ENCODE assay signal across 22 cellular contexts in genomic region chr3:127867412-127867811, GRCh38. TPM values are rescaled to one million over a fixed set of nuclear protein-coding genes. Genes with fewer than 3 reads are reported as not detected.
DNase-seq lines count a peak whose midpoint lies in the region; ATAC-seq, FAIRE-seq and TF ChIP-seq lines count a peak whose summit lies in the region.
"Had no signal": no experiment of that assay in that cellular context is flagged by ENCODE, and none has a peak within 500 bp of the region (broad histone marks: within the 10 kb centered on the region; RNA-seq: fewer than 3 reads in every experiment).

No MANE protein-coding gene starts in this region.

- peak overlapping the region; percentile 50 for H3K27ac Mint-ChIP-seq in activated T-helper 2 cell treated with anti-CD3 and anti-CD28 coated beads, Interferon-gamma antibody, Interleukin-2, Interleukin-4, amounts not matched to agents 10 μg/mL and 5 μg/mL and 100 μg/mL, durations not matched to agents 14 hours and 24 hours and 36 hours
- H3K27ac Mint-ChIP-seq in stimulated activated effector memory CD8-positive, alpha-beta T cell treated with anti-CD3 and anti-CD28 coated beads, Interleukin-12 subunit alpha, Interleukin-12 subunit beta, amount 100 ng/mL, for 72 hours, result no peak overlapping the region
- no peak overlapping the region for H3K27ac Mint-ChIP-seq in GM23338
- H3K27ac Mint-ChIP-seq: CD4-positive, alpha-beta memory T cell; H9 had no signal

- H3K36me3 ChIP-seq in Loucy (ENCODE audit: insufficient read depth, low read length) (no peaks in the 10 kb centered on the region), GM23338 (ENCODE audit: insufficient read depth) (no peaks in the 10 kb centered on the region)

- peaks cover 6% of the 10 kb centered on the region for H3K27me3 Mint-ChIP-seq in activated T-helper 2 cell treated with anti-CD3 and anti-CD28 coated beads, Interferon-gamma antibody, Interleukin-2, Interleukin-4, amounts not matched to agents 10 μg/mL and 5 μg/mL and 100 μg/mL, durations not matched to agents 14 hours and 24 hours and 36 hours (ENCODE audit: low read depth)
- no peaks in the 10 kb centered on the region for H3K27me3 Mint-ChIP-seq in GM23338 (ENCODE audit: insufficient read depth, low read depth, poor library complexity)

- H3F3A ChIP-seq in Loucy (ENCODE audit: low read depth) (no peaks in the 10 kb centered on the region), GM23338 (replicated peaks; ENCODE audit: low read depth) (no peaks in the 10 kb centered on the region)

- intact Hi-C loops in activated T-helper 2 cell treated with anti-CD3 and anti-CD28 coated beads, Interferon-gamma antibody, Interleukin-2, Interleukin-4, amounts not matched to agents 10 μg/mL and 5 μg/mL and 100 μg/mL, durations not matched to agents 14 hours and 24 hours and 36 hours (cut with micrococcal nuclease), result no loop called here

- H3K9me3 ChIP-seq in Loucy (ENCODE audit: insufficient read depth, low read depth, low read length), result no peaks in the 10 kb centered on the region

- no peaks in the 10 kb centered on the region for H3K9me3 Mint-ChIP-seq in activated T-helper 2 cell treated with anti-CD3 and anti-CD28 coated beads, Interferon-gamma antibody, Interleukin-2, Interleukin-4, amounts not matched to agents 10 μg/mL and 5 μg/mL and 100 μg/mL, durations not matched to agents 14 hours and 24 hours and 36 hours
- H3K9me3 Mint-ChIP-seq in stimulated activated effector memory CD8-positive, alpha-beta T cell treated with anti-CD3 and anti-CD28 coated beads, Interleukin-12 subunit alpha, Interleukin-12 subunit beta, amount 100 ng/mL, for 72 hours, result no peaks in the 10 kb centered on the region
- no peaks in the 10 kb centered on the region for H3K9me3 Mint-ChIP-seq in GM23338
- H3K9me3 Mint-ChIP-seq: CD4-positive, alpha-beta memory T cell; H9 had no signal

- DNase-seq in GM12891 (ENCODE audit: insufficient read length, low spot score), result no peak
- no peak for DNase-seq in activated T-helper 2 cell treated with anti-CD3 and anti-CD28 coated beads, Interferon-gamma antibody, Interleukin-2, Interleukin-4, amounts not matched to agents 10 μg/mL and 5 μg/mL and 100 μg/mL, durations not matched to agents 14 hours and 24 hours and 36 hours (ENCODE audit: low spot score)
- DNase-seq in stimulated activated effector memory CD8-positive, alpha-beta T cell treated with anti-CD3 and anti-CD28 coated beads, Interleukin-12 subunit alpha, Interleukin-12 subunit beta, amount 100 ng/mL, for 72 hours (ENCODE audit: low spot score in 2 of 2), result no peak
- no peak for DNase-seq in GM23338 (ENCODE audit: low spot score)
- DNase-seq in GM10266 (ENCODE audit: extremely low spot score), result no peak
- DNase-seq: C1 segment of cervical spinal cord; Calu3; CD4-positive, alpha-beta memory T cell; COR-L47; DMS53; DMS79 treated with DMSO at 0.1 percent for 48 hours; GF-D8; H9 had no signal

- no peak for TF ChIP-seq CTCF in Loucy (conservative IDR thresholded peaks at IDR 0.05; ENCODE audit: low read length)
- no peak for TF ChIP-seq CTCF in GM23338 (conservative IDR thresholded peaks at IDR 0.05; ENCODE audit: low read depth in 2 of 2)
- no peak for TF ChIP-seq CTCF in GM10266 (IDR thresholded peaks at IDR 0.05; ENCODE audit: control insufficient read depth, insufficient read depth, low read depth, missing control alignments)

- H3K79me2 ChIP-seq in Loucy (ENCODE audit: insufficient read depth, low read length) (no peaks in the 10 kb centered on the region), GM23338 (replicated peaks; ENCODE audit: insufficient read depth) (no peaks in the 10 kb centered on the region)

- TF ChIP-seq POLR2A in GM12891 (IDR thresholded peaks at IDR 0.05; ENCODE audit: low read depth, low read length), result no peak

- H3K4me2 ChIP-seq in Loucy (ENCODE audit: low read depth, low read length, poor library complexity, severe bottlenecking) (peak overlapping the region; percentile 26), GM23338 (no peak overlapping the region)

- H3K9me2 ChIP-seq in Loucy (replicated peaks; ENCODE audit: low read depth, low read length) (no peaks in the 10 kb centered on the region), GM23338 (ENCODE audit: insufficient read depth) (no peaks in the 10 kb centered on the region)

- no peaks in the 10 kb centered on the region for H3K36me3 Mint-ChIP-seq in activated T-helper 2 cell treated with anti-CD3 and anti-CD28 coated beads, Interferon-gamma antibody, Interleukin-2, Interleukin-4, amounts not matched to agents 10 μg/mL and 5 μg/mL and 100 μg/mL, durations not matched to agents 14 hours and 24 hours and 36 hours (ENCODE audit: low read depth)
- H3K36me3 Mint-ChIP-seq in stimulated activated effector memory CD8-positive, alpha-beta T cell treated with anti-CD3 and anti-CD28 coated beads, Interleukin-12 subunit alpha, Interleukin-12 subunit beta, amount 100 ng/mL, for 72 hours, result no peaks in the 10 kb centered on the region
- H3K36me3 Mint-ChIP-seq in GM23338 (ENCODE audit: low read depth), result no peaks in the 10 kb centered on the region
- H3K36me3 Mint-ChIP-seq: CD4-positive, alpha-beta memory T cell had no signal

- no peak overlapping the region for H3K4me3 Mint-ChIP-seq in activated T-helper 2 cell treated with anti-CD3 and anti-CD28 coated beads, Interferon-gamma antibody, Interleukin-2, Interleukin-4, amounts not matched to agents 10 μg/mL and 5 μg/mL and 100 μg/mL, durations not matched to agents 14 hours and 24 hours and 36 hours (ENCODE audit: low read depth)
- no peak overlapping the region for H3K4me3 Mint-ChIP-seq in stimulated activated effector memory CD8-positive, alpha-beta T cell treated with anti-CD3 and anti-CD28 coated beads, Interleukin-12 subunit alpha, Interleukin-12 subunit beta, amount 100 ng/mL, for 72 hours
- no peak overlapping the region for H3K4me3 Mint-ChIP-seq in GM23338
- H3K4me3 Mint-ChIP-seq: CD4-positive, alpha-beta memory T cell; H9 had no signal

- H3K4me1 ChIP-seq in Loucy (ENCODE audit: insufficient read depth, low read length, poor library complexity, severe bottlenecking) (peaks cover 12% of the 10 kb centered on the region), GM23338 (ENCODE audit: insufficient read depth) (no peaks in the 10 kb centered on the region; the same call in 1 of the 2 replicates)

- peak; percentile 71 for ATAC-seq in stimulated activated effector memory CD8-positive, alpha-beta T cell treated with anti-CD3 and anti-CD28 coated beads, Interleukin-12 subunit alpha, Interleukin-12 subunit beta, amount 100 ng/mL, for 72 hours
- no peak for ATAC-seq in GM23338
- ATAC-seq: HCT116 had no signal

- FAIRE-seq in GM12891 (lab: Jason Lieb, UNC), result peak; percentile 31

- H3K27ac ChIP-seq in GM23338 (ENCODE audit: low read depth), result no peak overlapping the region
- H3K27ac ChIP-seq: GM23248 had no signal

- H3K4me1 Mint-ChIP-seq in activated T-helper 2 cell treated with anti-CD3 and anti-CD28 coated beads, Interferon-gamma antibody, Interleukin-2, Interleukin-4, amounts not matched to agents 10 μg/mL and 5 μg/mL and 100 μg/mL, durations not matched to agents 14 hours and 24 hours and 36 hours (ENCODE audit: low read depth), result peaks cover 25% of the 10 kb centered on the region
- H3K4me1 Mint-ChIP-seq in stimulated activated effector memory CD8-positive, alpha-beta T cell treated with anti-CD3 and anti-CD28 coated beads, Interleukin-12 subunit alpha, Interleukin-12 subunit beta, amount 100 ng/mL, for 72 hours, result peaks cover 10% of the 10 kb centered on the region
- H3K4me1 Mint-ChIP-seq in GM23338, result no peaks in the 10 kb centered on the region; the same call in 2 of the 3 replicates
- H3K4me1 Mint-ChIP-seq: CD4-positive, alpha-beta memory T cell; H9 had no signal

- H3K4me3 ChIP-seq in Loucy (ENCODE audit: low read length, poor library complexity, severe bottlenecking), result no peak overlapping the region
- no peak overlapping the region for H3K4me3 ChIP-seq in GM23338
- H3K4me3 ChIP-seq: GM23248 had no signal

- no peak overlapping the region for H2AFZ ChIP-seq in Loucy (ENCODE audit: low read length)
- H2AFZ ChIP-seq in GM23338, result no peak overlapping the region
- H2AFZ ChIP-seq: GM23248 had no signal

- H4K20me1 ChIP-seq in Loucy (ENCODE audit: insufficient read depth, low read length, poor library complexity, severe bottlenecking) (no peaks in the 10 kb centered on the region), GM23338 (replicated peaks; ENCODE audit: insufficient read depth) (no peaks in the 10 kb centered on the region)

- H3K27me3 ChIP-seq in Loucy (ENCODE audit: insufficient read depth, low read length, poor library complexity, severe bottlenecking), result no peaks in the 10 kb centered on the region
- H3K27me3 ChIP-seq in GM23338 (ENCODE audit: insufficient read depth), result no peaks in the 10 kb centered on the region

- H3K9ac ChIP-seq in Loucy (ENCODE audit: low read depth, low read length, poor library complexity, severe bottlenecking), result no peak overlapping the region
- H3K9ac ChIP-seq: GM23248 had no signal

TF ChIP-seq in GM12891, 5 proteins besides CTCF, POLR2A, EP300 and RAD21:
- TF ChIP-seq POU2F2 (IDR thresholded peaks at IDR 0.05; ENCODE audit: low read depth, low read length) (no peak), POLR2AphosphoS5 (IDR thresholded peaks at IDR 0.05; ENCODE audit: low read depth, low read length) (no peak), TAF1 (IDR thresholded peaks at IDR 0.05; ENCODE audit: low read depth, low read length) (no peak), SPI1 (IDR thresholded peaks at IDR 0.05; ENCODE audit: low read depth, low read length) (no peak)

TF ChIP-seq in GM23338, 12 proteins besides CTCF, POLR2A, EP300 and RAD21:
- TF ChIP-seq ZNF114 (CRISPR knock-in tag; IDR thresholded peaks at IDR 0.05) (no peak), CREB1 (CRISPR knock-in tag; IDR thresholded peaks at IDR 0.05; ENCODE audit: low read depth) (no peak)

RNA-seq across cellular contexts. Expression of gene MGLL, which starts 45.1 kb away (rescaled TPM):
- 49.8 TPM for polyA plus RNA-seq in GM12891 (2012; ENCODE audit: low read depth, missing spikeins)
- total RNA-seq in activated T-helper 2 cell treated with anti-CD3 and anti-CD28 coated beads, Interferon-gamma antibody, Interleukin-2, Interleukin-4, amounts not matched to agents 10 μg/mL and 5 μg/mL and 100 μg/mL, durations not matched to agents 14 hours and 24 hours and 36 hours, result 6.5 and 6.6 TPM in 2 replicates
- total RNA-seq in GM23338 (2014; rRNA removed; shearing (Covaris generic)), result 0.62 and 0.83 TPM in 2 replicates
- 0.71 and 1.3 TPM in 2 replicates for polyA plus RNA-seq in GM23338 (2016; fragmentation: Nextera tagmentation; extraction: Ambion mirVana)
- total RNA-seq: G401 had no signal

RNA-seq across cellular contexts. Expression of gene KBTBD12, which starts 47.6 kb away (rescaled TPM):
- 0.13 TPM for polyA plus RNA-seq in GM12891 (2012; ENCODE audit: low read depth, missing spikeins)
- total RNA-seq in activated T-helper 2 cell treated with anti-CD3 and anti-CD28 coated beads, Interferon-gamma antibody, Interleukin-2, Interleukin-4, amounts not matched to agents 10 μg/mL and 5 μg/mL and 100 μg/mL, durations not matched to agents 14 hours and 24 hours and 36 hours, result 0.05 TPM in 1 of 2 replicates, not detected in the other
- 0.23 and 0.69 TPM in 2 replicates for total RNA-seq in GM23338 (2014; rRNA removed; shearing (Covaris generic))
- polyA plus RNA-seq in GM23338 (2016; fragmentation: Nextera tagmentation; extraction: Ambion mirVana), result 0.53 and 0.73 TPM in 2 replicates
- total RNA-seq: A172; A673; CD4-positive, alpha-beta memory T cell; Daoy; G401; GM23248; H4; H9 had no signal
- polyA plus RNA-seq: BJ, GM23248 had no signal
